In the genomic region with DNA sequence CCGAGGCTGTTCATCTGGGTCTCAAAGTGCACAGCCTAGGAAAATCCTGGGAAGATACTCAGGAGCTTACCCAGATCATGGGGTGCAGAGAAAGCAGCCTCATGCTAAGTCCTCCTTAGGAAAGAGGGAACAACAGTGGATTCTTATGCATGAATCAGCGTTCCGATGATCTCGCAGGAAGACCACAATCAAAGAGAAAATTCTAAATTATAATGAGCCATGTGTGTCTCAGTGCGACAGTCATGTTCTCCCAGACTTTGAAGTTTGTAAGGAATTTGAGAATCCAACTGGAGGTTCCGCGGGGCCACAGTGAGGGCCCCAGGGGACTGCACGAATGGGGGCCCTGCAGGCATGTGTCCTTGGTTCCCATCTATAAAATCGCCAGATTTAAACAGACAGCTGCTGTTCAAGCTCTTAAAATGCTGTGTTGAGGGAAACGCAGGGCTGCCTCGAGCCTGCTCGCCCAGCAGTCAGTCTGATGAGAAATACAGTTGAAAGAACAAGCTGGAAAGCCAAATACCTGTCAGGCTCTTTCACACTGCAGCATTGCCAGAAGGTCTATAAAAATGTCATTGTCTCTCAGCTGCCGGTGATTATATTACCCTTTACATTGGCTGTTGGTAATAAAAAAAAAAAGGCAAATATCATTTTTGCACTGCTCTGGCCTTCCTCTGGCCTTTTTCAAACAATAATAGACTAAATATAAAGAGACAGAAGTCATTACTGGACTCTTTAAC, we compare ENCODE assay signal across 17 cellular contexts.
DNase-seq lines count a peak whose midpoint lies in the region; ATAC-seq and TF ChIP-seq lines count a peak whose summit lies in the region.
"Had no signal": no experiment of that assay in that cellular context is flagged by ENCODE, and none has a peak within 500 bp of the region (broad histone marks: within the 10 kb centered on the region; RNA-seq: fewer than 3 reads in every experiment).

No MANE protein-coding gene starts in this region.

- H3K4me1 Mint-ChIP-seq in brain = peaks cover 33% of the 10 kb centered on the region
- H3K4me1 Mint-ChIP-seq: activated CD4-positive, alpha-beta T cell treated with anti-CD3 and anti-CD28 coated beads, Interleukin-2, amount 10 ng/mL, durations not matched to agents 7 days and 5 days; naive thymus-derived CD4-positive, alpha-beta T cell had no signal

- no peaks in the 10 kb centered on the region for H3K36me3 ChIP-seq in heart left ventricle
- H3K36me3 ChIP-seq: HAP-1 had no signal

- TF ChIP-seq CTCF in heart left ventricle (IDR thresholded peaks at IDR 0.05) = no peak
- TF ChIP-seq CTCF in brain (conservative IDR thresholded peaks at IDR 0.05) = no peak

- peak overlapping the region in 3 of 5 experiments; percentile 8 to 46 (median 19) for H3K4me3 Mint-ChIP-seq in brain
- H3K4me3 Mint-ChIP-seq: activated CD4-positive, alpha-beta T cell treated with anti-CD3 and anti-CD28 coated beads, Interleukin-2, amount 10 ng/mL, durations not matched to agents 7 days and 5 days; naive thymus-derived CD4-positive, alpha-beta T cell had no signal

- H3K9me3 ChIP-seq in heart left ventricle = peaks cover 0 to 21% (median 8%) of the 10 kb centered on the region in 12 donors
- H3K9me3 ChIP-seq: HAP-1 had no signal

- peaks cover 3% of the 10 kb centered on the region for H3K36me3 Mint-ChIP-seq in brain

- H3K27ac ChIP-seq in heart left ventricle = peak overlapping the region in 8 of 12 donors; percentile 11 to 69 (median 34)
- H3K27ac ChIP-seq: PC-9 had no signal

- DNase-seq in heart left ventricle (no peak), left cardiac atrium (no peak), left colon (no peak), NCI-H146 (lab: John Stamatoyannopoulos, UW) (no peak), NCI-H1417 treated with DMSO at 0.1 percent for 48 hours (lab: John Stamatoyannopoulos, UW) (no peak)
- no peak for DNase-seq in activated CD4-positive, alpha-beta T cell treated with anti-CD3 and anti-CD28 coated beads, Interleukin-2, amount 50 U/mL, for 48 hours
- DNase-seq: activated CD4-positive, alpha-beta T cell treated with anti-CD3 and anti-CD28 coated beads, Interleukin-2, amount 10 ng/mL, durations not matched to agents 7 days and 5 days; activated naive CD4-positive, alpha-beta T cell treated with anti-CD3 and anti-CD28 coated beads, Interleukin-2, amount 50 U/mL, for 16 hours; activated T-cell treated with anti-CD3 and anti-CD28 coated beads, Interleukin-2, amount 50 U/mL, for 1 hour; MM.1S; naive thymus-derived CD4-positive, alpha-beta T cell; NCI-H2029; NCI-H524; PC-9 had no signal

- WGBS in heart left ventricle, 4 donors = 55 to 64% (median 56%) methylated on average over 13 of the region's 13 CpGs

- H3K27ac Mint-ChIP-seq in brain = peak overlapping the region; percentile 7 to 83 (median 75)
- H3K27ac Mint-ChIP-seq: activated CD4-positive, alpha-beta T cell treated with anti-CD3 and anti-CD28 coated beads, Interleukin-2, amount 10 ng/mL, durations not matched to agents 7 days and 5 days; naive thymus-derived CD4-positive, alpha-beta T cell had no signal

- no peaks in the 10 kb centered on the region for H3K27me3 ChIP-seq in heart left ventricle

- peak; percentile 68 to 75 (median 74) for ATAC-seq in heart left ventricle
- no peak for ATAC-seq in left cardiac atrium
- ATAC-seq in left colon = peak; percentile 85
- no peak for ATAC-seq in GM19035 (IDR thresholded peaks at IDR 0.05; ENCODE audit: unreplicated experiment)
- ATAC-seq: naive thymus-derived CD4-positive, alpha-beta T cell had no signal

- H3K27me3 Mint-ChIP-seq in brain = peaks cover 5% of the 10 kb centered on the region
- H3K27me3 Mint-ChIP-seq: activated CD4-positive, alpha-beta T cell treated with anti-CD3 and anti-CD28 coated beads, Interleukin-2, amount 10 ng/mL, durations not matched to agents 7 days and 5 days had no signal

- peaks cover 15 to 24% (median 21%) of the 10 kb centered on the region in 5 experiments for H3K9me3 Mint-ChIP-seq in brain

- intact Hi-C loops in heart left ventricle (cut with DNase I) (no loop called here), left cardiac atrium (cut with DNase I) (no loop called here), left colon (cut with DNase I, micrococcal nuclease) (no loop called here)

- TF ChIP-seq POLR2A in heart left ventricle (IDR thresholded peaks at IDR 0.05) = no peak

- H3K4me1 ChIP-seq in heart left ventricle = peaks cover 0 to 15% (median 3%) of the 10 kb centered on the region in 12 donors
- H3K4me1 ChIP-seq: HAP-1 had no signal

- no peak overlapping the region for H3K4me3 ChIP-seq in heart left ventricle
- H3K4me3 ChIP-seq: HAP-1, PC-9 had no signal

Comparison
In these comparisons a context has a peak if more than half of its experiments do, and no peak if none do; other contexts are left out.
1. ATAC-seq: peak in heart left ventricle (4 of 4) and left colon (single experiment); none in left cardiac atrium (0 of 2) and GM19035 (single experiment).